1 cellular context compared by ENCODE assay signal in the genomic region with DNA sequence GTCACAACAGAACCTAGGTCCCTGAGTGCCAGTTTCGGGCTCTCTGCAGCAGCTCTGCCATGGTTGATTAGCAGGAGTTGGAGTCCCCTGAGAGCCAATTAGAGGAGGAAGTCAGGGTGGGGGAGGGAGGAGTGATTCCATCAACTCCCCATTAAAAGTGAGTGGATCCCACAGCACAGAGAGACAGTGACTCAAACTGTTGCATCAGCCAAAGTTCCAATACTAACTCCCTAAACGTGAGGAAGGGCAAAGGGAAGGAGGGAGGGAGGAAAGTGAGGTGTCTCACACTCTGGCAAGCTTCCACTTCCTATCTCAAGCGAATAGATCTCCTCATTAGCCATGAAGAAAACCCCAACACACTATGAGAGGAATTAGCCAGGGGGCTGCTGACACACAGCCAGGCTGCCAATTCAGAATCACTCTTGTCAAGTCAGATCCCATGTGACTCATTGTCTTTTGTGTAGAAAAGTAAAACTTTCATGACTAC.
TF ChIP-seq lines count a peak whose summit lies in the region.

No MANE protein-coding gene starts in this region.

TF ChIP-seq in H1, 55 proteins besides CTCF, POLR2A, EP300 and RAD21:
- TF ChIP-seq BRCA1 (IDR thresholded peaks at IDR 0.05; ENCODE audit: low read depth, low read length), result no peak
- no peak for TF ChIP-seq USF2 (IDR thresholded peaks at IDR 0.05; ENCODE audit: low read length)
- TF ChIP-seq, protein P1, sequence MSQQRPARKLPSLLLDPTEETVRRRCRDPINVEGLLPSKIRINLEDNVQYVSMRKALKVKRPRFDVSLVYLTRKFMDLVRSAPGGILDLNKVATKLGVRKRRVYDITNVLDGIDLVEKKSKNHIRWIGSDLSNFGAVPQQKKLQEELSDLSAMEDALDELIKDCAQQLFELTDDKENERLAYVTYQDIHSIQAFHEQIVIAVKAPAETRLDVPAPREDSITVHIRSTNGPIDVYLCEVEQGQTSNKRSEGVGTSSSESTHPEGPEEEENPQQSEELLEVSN (IDR thresholded peaks at IDR 0.05), result no peak
- no peak for TF ChIP-seq NRF1 (IDR thresholded peaks at IDR 0.05; ENCODE audit: low read depth, low read length)
- TF ChIP-seq CEBPB (IDR thresholded peaks at IDR 0.05; ENCODE audit: low read depth, low read length), result 0 out of 2 replicates have a peak, but pooled peaks have one; percentile 26
- TF ChIP-seq KDM5A (IDR thresholded peaks at IDR 0.05; ENCODE audit: low read length), result no peak
